Comparison of ENCODE assay signal across 9 cellular contexts in genomic region chr1:19336543-19336942, GRCh38. TPM values are rescaled to one million over a fixed set of nuclear protein-coding genes. Genes with fewer than 3 reads are reported as not detected.
DNase-seq lines count a peak whose midpoint lies in the region; ATAC-seq and TF ChIP-seq lines count a peak whose summit lies in the region.
"Had no signal": no experiment of that assay in that cellular context is flagged by ENCODE, and none has a peak within 500 bp of the region (broad histone marks: within the 10 kb centered on the region; RNA-seq: fewer than 3 reads in every experiment).

No MANE protein-coding gene starts in this region.

- no peaks in the 10 kb centered on the region for H3K9me3 ChIP-seq in RWPE2 (ENCODE audit: severe bottlenecking)

- no peak overlapping the region for H3K4me3 ChIP-seq in RWPE2 (ENCODE audit: severe bottlenecking)

- ATAC-seq in RWPE2 (ENCODE audit: low read depth), result peak; percentile 71
- no peak for ATAC-seq in GM18502 (IDR thresholded peaks at IDR 0.05; ENCODE audit: poor library complexity, unreplicated experiment)
- ATAC-seq: WTC11 had no signal

- no peak for TF ChIP-seq CTCF in RWPE2 (IDR thresholded peaks at IDR 0.05; ENCODE audit: poor library complexity, severe bottlenecking)

- H3K27me3 ChIP-seq in RWPE2 (ENCODE audit: insufficient read depth, poor library complexity, severe bottlenecking), result no peaks in the 10 kb centered on the region

- no peaks in the 10 kb centered on the region for H3K4me1 ChIP-seq in RWPE2 (ENCODE audit: insufficient read depth, poor library complexity, severe bottlenecking)

- peaks cover 9% of the 10 kb centered on the region for H3K36me3 ChIP-seq in RWPE2 (ENCODE audit: low read depth)

- H3K27ac ChIP-seq in RWPE2 (ENCODE audit: poor library complexity, severe bottlenecking), result peak overlapping the region; percentile 9
- H3K27ac ChIP-seq: KMS-11 had no signal

- DNase-seq in HCEC 1CT (peak; percentile 4), RWPE2 (ENCODE audit: low spot score) (no peak), dermis blood vessel endothelial cell (peak; percentile 27), globus pallidus (ENCODE audit: low spot score) (no peak), NCI-H526 treated with DMSO at 0.1 percent for 48 hours (lab: John Stamatoyannopoulos, UW) (no peak)
- DNase-seq in stimulated activated CD4-positive, alpha-beta T cell treated with anti-CD3 and anti-CD28 coated beads, Interleukin-4, amount 100 ng/mL, for 1 hour, result peak; percentile 51

RNA-seq across cellular contexts. Expression of gene SLC66A1, which starts 24.4 kb away (rescaled TPM):
- 16.0 and 17.7 TPM in 2 replicates for total RNA-seq in dermis blood vessel endothelial cell

RNA-seq across cellular contexts. Expression of gene AKR7A2, which starts 24.6 kb away (rescaled TPM):
- 64.5 and 72.9 TPM in 2 replicates for total RNA-seq in dermis blood vessel endothelial cell

RNA-seq across cellular contexts. Expression of gene AKR7A3, which starts 48.0 kb away (rescaled TPM):
- total RNA-seq in dermis blood vessel endothelial cell, result 0.14 and 0.34 TPM in 2 replicates

Comparison
In these comparisons a context has a peak if more than half of its experiments do, and no peak if none do; other contexts are left out.
1. DNase-seq: peak in HCEC 1CT (single experiment), dermis blood vessel endothelial cell (single experiment) and stimulated activated CD4-positive, alpha-beta T cell treated with anti-CD3 and anti-CD28 coated beads, Interleukin-4, amount 100 ng/mL, for 1 hour (single experiment); none in RWPE2 (single experiment), globus pallidus (single experiment) and NCI-H526 treated with DMSO at 0.1 percent for 48 hours (single experiment).